ENCODE assay signal across 1 cellular context in genomic region chr1:32818804-32819541, GRCh38.
TF ChIP-seq lines count a peak whose summit lies in the region.

No MANE protein-coding gene starts in this region.

TF ChIP-seq in GM23338, 12 proteins besides CTCF, POLR2A, EP300 and RAD21 (continued from another document):
- TF ChIP-seq ZNF462 (CRISPR knock-in tag; IDR thresholded peaks at IDR 0.05) (no peak), ETS1 (IDR thresholded peaks at IDR 0.05) (no peak), ZNF331 (CRISPR knock-in tag; IDR thresholded peaks at IDR 0.05; ENCODE audit: low read depth) (no peak), JUNB (IDR thresholded peaks at IDR 0.05; ENCODE audit: unreplicated experiment) (no peak), STAT1 (IDR thresholded peaks at IDR 0.05; ENCODE audit: unreplicated experiment) (no peak), NANOG (IDR thresholded peaks at IDR 0.05; ENCODE audit: borderline replicate concordance) (no peak), ZNF114 (CRISPR knock-in tag; IDR thresholded peaks at IDR 0.05) (no peak), EZH2phosphoT487 (IDR thresholded peaks at IDR 0.05; ENCODE audit: unreplicated experiment) (no peak), POLR2AphosphoS5 (IDR thresholded peaks at IDR 0.05; ENCODE audit: low read depth) (no peak)
